25 cellular contexts compared by ENCODE assay signal in genomic region chr5:180464603-180464970, GRCh38.
"Had no signal": no experiment of that assay in that cellular context is flagged by ENCODE, and none has a peak within 500 bp of the region (broad histone marks: within the 10 kb centered on the region; RNA-seq: fewer than 3 reads in every experiment).

No MANE protein-coding gene starts in this region.

- DNase-seq: effector CD8-positive, alpha-beta T cell; endodermal cell; foreskin fibroblast; gastrocnemius medialis; naive B cell; psoas muscle; right cardiac atrium; sigmoid colon; stimulated activated CD4-positive, alpha-beta T cell treated with anti-CD3 and anti-CD28 coated beads, Interleukin-4, amount 100 ng/mL, for 4 hours; stimulated activated naive CD8-positive, alpha-beta T cell treated with anti-CD3 and anti-CD28 coated beads, Interleukin-15, Interleukin-2, amounts not matched to agents 100 U/mL and 50 U/mL, for 24 hours; substantia nigra; testis; tibial artery had no signal

- H3K27me3 ChIP-seq: gastrocnemius medialis, testis had no signal

- ATAC-seq: esophagus mucosa; gastrocnemius medialis; left lobe of liver; psoas muscle; right cardiac atrium; stimulated activated memory B cell treated with anti-CD40 and anti-IgM and Interleukin-4, amounts not matched to agents 10 μg/mL and 1 μg/mL and 100 μg/mL, for 72 hours; stimulated activated naive CD8-positive, alpha-beta T cell treated with anti-CD3 and anti-CD28 coated beads, Interleukin-15, Interleukin-2, amounts not matched to agents 100 U/mL and 50 U/mL, for 24 hours had no signal

- H3K27ac Mint-ChIP-seq: dendritic cell treated with granulocyte-macrophage colony-stimulating factor and Interleukin-4, amounts not matched to agents 40 ng/mL and 50 ng/mL, for 4 days; endodermal cell; memory B cell; natural killer cell treated with Interleukin-12 subunit alpha and Interleukin-12 subunit beta and Interleukin-15 and Interleukin-18, amount 100 ng/mL, for 72 hours; stimulated activated memory B cell treated with anti-CD40 and anti-IgM and Interleukin-4, amounts not matched to agents 10 μg/mL and 1 μg/mL and 100 μg/mL, for 72 hours; type B pancreatic cell had no signal

- FAIRE-seq: colon, keratinocyte had no signal

- H3K9me3 Mint-ChIP-seq: dendritic cell treated with granulocyte-macrophage colony-stimulating factor and Interleukin-4, amounts not matched to agents 40 ng/mL and 50 ng/mL, for 4 days; memory B cell; natural killer cell treated with Interleukin-12 subunit alpha and Interleukin-12 subunit beta and Interleukin-15 and Interleukin-18, amount 100 ng/mL, for 72 hours; stimulated activated memory B cell treated with anti-CD40 and anti-IgM and Interleukin-4, amounts not matched to agents 10 μg/mL and 1 μg/mL and 100 μg/mL, for 72 hours; type B pancreatic cell had no signal

- H3K36me3 ChIP-seq: gastrocnemius medialis, sigmoid colon, tibial artery had no signal

- H3K4me1 ChIP-seq: gastrocnemius medialis, psoas muscle, sigmoid colon, testis, tibial artery had no signal

- H3K9me3 ChIP-seq: gastrocnemius medialis, psoas muscle, sigmoid colon, testis, tibial artery had no signal

- H3K36me3 Mint-ChIP-seq: memory B cell; naive B cell; natural killer cell treated with Interleukin-12 subunit alpha and Interleukin-12 subunit beta and Interleukin-15 and Interleukin-18, amount 100 ng/mL, for 72 hours; stimulated activated memory B cell treated with anti-CD40 and anti-IgM and Interleukin-4, amounts not matched to agents 10 μg/mL and 1 μg/mL and 100 μg/mL, for 72 hours; type B pancreatic cell had no signal

- H3K4me1 Mint-ChIP-seq: endodermal cell; memory B cell; naive B cell; neural crest cell; stimulated activated memory B cell treated with anti-CD40 and anti-IgM and Interleukin-4, amounts not matched to agents 10 μg/mL and 1 μg/mL and 100 μg/mL, for 72 hours had no signal

- H3K4me3 ChIP-seq: gastrocnemius medialis, lung, psoas muscle, sigmoid colon, testis, tibial artery had no signal

- H3K27ac ChIP-seq: epithelial cell of prostate, gastrocnemius medialis, psoas muscle, sigmoid colon, testis, tibial artery had no signal

- H3K4me3 Mint-ChIP-seq: dendritic cell treated with granulocyte-macrophage colony-stimulating factor and Interleukin-4, amounts not matched to agents 40 ng/mL and 50 ng/mL, for 4 days; endodermal cell; memory B cell; naive B cell; natural killer cell treated with Interleukin-12 subunit alpha and Interleukin-12 subunit beta and Interleukin-15 and Interleukin-18, amount 100 ng/mL, for 72 hours; neural crest cell; stimulated activated memory B cell treated with anti-CD40 and anti-IgM and Interleukin-4, amounts not matched to agents 10 μg/mL and 1 μg/mL and 100 μg/mL, for 72 hours; type B pancreatic cell had no signal
